ENCODE assay signal across 8 cellular contexts in the genomic region with DNA sequence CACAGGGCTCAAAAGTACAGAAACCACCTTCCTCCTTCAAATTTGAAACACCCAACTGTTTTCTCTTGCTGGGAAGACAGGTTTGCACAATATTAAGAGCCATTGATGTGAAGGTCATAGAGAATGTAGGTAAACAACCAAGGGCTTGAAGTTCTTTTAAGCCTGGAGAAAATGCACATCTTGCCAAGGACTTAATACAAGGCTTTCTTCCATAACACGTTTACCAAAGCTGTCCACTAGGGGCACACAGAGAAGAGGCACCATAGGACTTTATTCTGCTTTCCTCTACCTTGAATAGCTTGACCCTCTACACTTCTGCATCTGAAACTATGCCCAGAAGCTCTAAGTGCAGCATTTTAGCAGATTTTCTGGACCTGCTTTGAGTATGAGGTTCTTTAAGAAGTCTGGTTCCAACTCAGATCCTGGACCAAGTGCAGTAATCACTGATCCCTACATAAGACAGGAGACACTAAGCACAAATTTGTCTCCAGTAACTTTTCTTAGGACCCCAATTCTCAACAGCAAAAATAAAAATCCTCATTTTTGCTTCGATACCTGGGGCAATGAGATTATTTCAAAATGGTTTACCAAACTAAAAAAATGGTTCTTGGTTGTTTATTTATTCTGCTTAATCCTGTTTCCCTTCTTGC.
DNase-seq lines count a peak whose midpoint lies in the region; ATAC-seq lines count a peak whose summit lies in the region.

No MANE protein-coding gene starts in this region.

- H3K36me3 ChIP-seq in NT2/D1 (ENCODE audit: insufficient read depth, insufficient read length, low read length) = peaks cover 7% of the 10 kb centered on the region

- DNase-seq in COR-L47 (lab: John Stamatoyannopoulos, UW) (peak; percentile 18), NT2/D1 (ENCODE audit: low read depth, low spot score) (peak; percentile 47), dedifferentiated amniotic fluid mesenchymal stem cell (ENCODE audit: extremely low spot score) (peak; percentile 62), medulla oblongata (ENCODE audit: extremely low spot score) (peak; percentile 61), NCI-H446 treated with DMSO at 0.1 percent for 48 hours (lab: John Stamatoyannopoulos, UW) (no peak)
- DNase-seq in activated T-cell treated with anti-CD3 and anti-CD28 coated beads, Interleukin-2, amount 50 U/mL, for 1 hour = no peak

- no peaks in the 10 kb centered on the region for H3K27me3 ChIP-seq in NT2/D1 (ENCODE audit: insufficient read depth, insufficient read length)

- H3K4me1 ChIP-seq in NT2/D1 (ENCODE audit: insufficient read depth, insufficient read length) = no peaks in the 10 kb centered on the region

- H3K9me3 ChIP-seq in NT2/D1 (ENCODE audit: insufficient read depth, low read length) = no peaks in the 10 kb centered on the region

- ATAC-seq in GM18519 (IDR thresholded peaks at IDR 0.05; ENCODE audit: low FRiP score, unreplicated experiment) (peak; percentile 69), HG02981 (IDR thresholded peaks at IDR 0.05; ENCODE audit: unreplicated experiment) (peak; percentile 86)

- H3K4me3 ChIP-seq in NT2/D1 (ENCODE audit: insufficient read length, low read depth) = no peak overlapping the region

- no peak overlapping the region for H3K9ac ChIP-seq in NT2/D1 (ENCODE audit: insufficient read length, low read depth)

Comparison
In these comparisons a context has a peak if more than half of its experiments do, and no peak if none do; other contexts are left out.
1. DNase-seq: peak in COR-L47 (single experiment), NT2/D1 (single experiment), dedifferentiated amniotic fluid mesenchymal stem cell (single experiment) and medulla oblongata (single experiment); none in activated T-cell treated with anti-CD3 and anti-CD28 coated beads, Interleukin-2, amount 50 U/mL, for 1 hour (single experiment) and NCI-H446 treated with DMSO at 0.1 percent for 48 hours (single experiment).